ENCODE assay signal across 12 cellular contexts in the genomic region with DNA sequence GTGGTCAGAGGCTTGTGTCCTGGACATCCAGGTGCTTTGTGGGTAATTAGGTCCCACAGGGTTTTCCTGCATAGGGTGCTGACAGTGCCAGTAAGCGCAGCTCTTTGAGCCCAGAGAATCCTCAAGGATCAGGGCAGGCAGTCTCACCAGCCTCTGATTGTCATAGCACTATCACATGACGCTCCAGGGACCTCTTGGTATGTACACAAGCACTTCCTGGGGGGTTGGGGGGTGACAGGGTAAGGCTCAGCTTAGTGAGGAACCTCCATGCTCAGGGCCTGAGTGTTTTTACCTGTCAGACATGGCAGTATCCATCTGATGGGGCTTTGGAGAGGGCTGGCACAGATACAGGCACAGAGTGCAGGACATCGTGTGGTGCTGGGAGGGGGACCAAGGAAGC. TPM values are rescaled to one million over a fixed set of nuclear protein-coding genes. Genes with fewer than 3 reads are reported as not detected.
DNase-seq lines count a peak whose midpoint lies in the region; ATAC-seq and TF ChIP-seq lines count a peak whose summit lies in the region.
"Had no signal": no experiment of that assay in that cellular context is flagged by ENCODE, and none has a peak within 500 bp of the region (broad histone marks: within the 10 kb centered on the region; RNA-seq: fewer than 3 reads in every experiment).

No MANE protein-coding gene starts in this region.

- peak overlapping the region; percentile 36 for H3K27ac ChIP-seq in CD8-positive, alpha-beta memory T cell (ENCODE audit: low read depth, low read length)
- peak overlapping the region; percentile 62 for H3K27ac ChIP-seq in OCI-LY1 (ENCODE audit: low read depth, low read length, poor library complexity, severe bottlenecking)
- H3K27ac ChIP-seq: neural progenitor cell had no signal

- H3K4me2 ChIP-seq in OCI-LY1 (ENCODE audit: low read length) = no peak overlapping the region
- H3K4me2 ChIP-seq: neural progenitor cell had no signal

- H3K4me3 ChIP-seq in CD8-positive, alpha-beta memory T cell (ENCODE audit: low read length) = peak overlapping the region; percentile 27
- no peak overlapping the region for H3K4me3 ChIP-seq in OCI-LY1 (ENCODE audit: low read depth, low read length, poor library complexity, severe bottlenecking)
- H3K4me3 ChIP-seq: heart left ventricle, neural progenitor cell had no signal

- POLR2A ChIA-PET in CD8-positive, alpha-beta memory T cell (lab: Charles Lee) = interaction anchor here (0.7 to 1.6 kb wide), 3 partner anchors 15 to 142 kb away, joined by 3 to 4 read pairs (median 3); a partner anchor contains a TSS

- H3K9me3 Mint-ChIP-seq in CD8-positive, alpha-beta memory T cell = no peaks in the 10 kb centered on the region
- no peaks in the 10 kb centered on the region for H3K9me3 Mint-ChIP-seq in activated naive CD4-positive, alpha-beta T cell treated with anti-CD3 and anti-CD28 coated beads, Interleukin-2, amount 10 ng/mL, durations not matched to agents 7 days and 5 days
- no peaks in the 10 kb centered on the region for H3K9me3 Mint-ChIP-seq in memory B cell
- H3K9me3 Mint-ChIP-seq: neural progenitor cell had no signal

- no peaks in the 10 kb centered on the region for H3K36me3 ChIP-seq in CD8-positive, alpha-beta memory T cell (ENCODE audit: insufficient read depth, low read length)
- no peaks in the 10 kb centered on the region for H3K36me3 ChIP-seq in OCI-LY1 (ENCODE audit: insufficient read depth, low read length)
- H3K36me3 ChIP-seq: neural progenitor cell had no signal

- H3K4me3 Mint-ChIP-seq in CD8-positive, alpha-beta memory T cell = peak overlapping the region; percentile 80 to 99 (median 86)
- peak overlapping the region; percentile 84 for H3K4me3 Mint-ChIP-seq in activated naive CD4-positive, alpha-beta T cell treated with anti-CD3 and anti-CD28 coated beads, Interleukin-2, amount 10 ng/mL, durations not matched to agents 7 days and 5 days
- H3K4me3 Mint-ChIP-seq in memory B cell = no peak overlapping the region

- no peak for TF ChIP-seq POLR2A in GM18505 (IDR thresholded peaks at IDR 0.05; ENCODE audit: borderline replicate concordance, extremely low read depth, insufficient read depth, insufficient read length)

- peak overlapping the region; percentile 82 to 98 (median 96) for H3K27ac Mint-ChIP-seq in CD8-positive, alpha-beta memory T cell
- peak overlapping the region; percentile 99 for H3K27ac Mint-ChIP-seq in activated naive CD4-positive, alpha-beta T cell treated with anti-CD3 and anti-CD28 coated beads, Interleukin-2, amount 10 ng/mL, durations not matched to agents 7 days and 5 days
- H3K27ac Mint-ChIP-seq in memory B cell = peak overlapping the region; percentile 67
- H3K27ac Mint-ChIP-seq: neural progenitor cell had no signal

- H3K27me3 ChIP-seq in CD8-positive, alpha-beta memory T cell (ENCODE audit: insufficient read depth, low read length, poor library complexity, severe bottlenecking) = no peaks in the 10 kb centered on the region
- no peaks in the 10 kb centered on the region for H3K27me3 ChIP-seq in OCI-LY1 (ENCODE audit: insufficient read depth, low read length)
- H3K27me3 ChIP-seq: heart left ventricle had no signal

- no peak overlapping the region for H2AFZ ChIP-seq in OCI-LY1 (ENCODE audit: low read length)
- H2AFZ ChIP-seq: neural progenitor cell had no signal

- no peaks in the 10 kb centered on the region for H3K9me3 ChIP-seq in CD8-positive, alpha-beta memory T cell (ENCODE audit: low read length)
- no peaks in the 10 kb centered on the region for H3K9me3 ChIP-seq in OCI-LY1 (ENCODE audit: low read length)
- H3K9me3 ChIP-seq: heart left ventricle had no signal

- peak; percentile 14 to 74 (median 44) for DNase-seq in CD8-positive, alpha-beta memory T cell
- peak; percentile 79 for DNase-seq in activated naive CD4-positive, alpha-beta T cell treated with anti-CD3 and anti-CD28 coated beads, Interleukin-2, amount 10 ng/mL, durations not matched to agents 7 days and 5 days
- DNase-seq in memory B cell (ENCODE audit: low spot score in 2 of 2) (no peak), NCI-H2081 treated with DMSO at 0.1 percent for 48 hours (lab: John Stamatoyannopoulos, UW) (no peak)
- DNase-seq: DMS79, heart left ventricle, NCI-H1930 had no signal

- H3K9ac ChIP-seq in OCI-LY1 (ENCODE audit: low read length) = no peak overlapping the region
- H3K9ac ChIP-seq: neural progenitor cell had no signal

- H3F3A ChIP-seq in OCI-LY1 (ENCODE audit: insufficient read depth, low read length) = no peaks in the 10 kb centered on the region

- H3K27me3 Mint-ChIP-seq in CD8-positive, alpha-beta memory T cell = peaks cover 0 to 1% of the 10 kb centered on the region in 2 donors
- no peaks in the 10 kb centered on the region for H3K27me3 Mint-ChIP-seq in activated naive CD4-positive, alpha-beta T cell treated with anti-CD3 and anti-CD28 coated beads, Interleukin-2, amount 10 ng/mL, durations not matched to agents 7 days and 5 days
- H3K27me3 Mint-ChIP-seq in memory B cell = no peaks in the 10 kb centered on the region

- H3K79me2 ChIP-seq in OCI-LY1 (ENCODE audit: insufficient read depth, low read length) = no peaks in the 10 kb centered on the region

- ATAC-seq in memory B cell (ENCODE audit: low read depth) = no peak
- no peak for ATAC-seq in GM18505 (IDR thresholded peaks at IDR 0.05; ENCODE audit: unreplicated experiment)
- ATAC-seq in HG02973 (IDR thresholded peaks at IDR 0.05; ENCODE audit: unreplicated experiment) = no peak
- no peak for ATAC-seq in HG03342 (IDR thresholded peaks at IDR 0.05; ENCODE audit: unreplicated experiment)
- ATAC-seq: heart left ventricle had no signal

- CTCF ChIA-PET in CD8-positive, alpha-beta memory T cell (lab: Charles Lee) = interaction anchor here (1.5 to 6.8 kb wide), 3 partner anchors 15 to 89 kb away, joined by 3 to 222 read pairs (median 13); no protein-coding TSS in a partner anchor
- CTCF ChIA-PET in activated naive CD4-positive, alpha-beta T cell treated with anti-CD3 and anti-CD28 coated beads, Interleukin-2, amount 10 ng/mL, durations not matched to agents 7 days and 5 days (lab: Charles Lee) = interaction anchor here (0.8 to 3.8 kb wide), 5 partner anchors 13 to 141 kb away, joined by 3 to 24 read pairs (median 4); no protein-coding TSS in a partner anchor

- no peaks in the 10 kb centered on the region for H3K9me2 ChIP-seq in OCI-LY1 (ENCODE audit: low read depth, low read length)

- peaks cover 56 to 78% (median 62%) of the 10 kb centered on the region in 3 donors for H3K4me1 Mint-ChIP-seq in CD8-positive, alpha-beta memory T cell
- H3K4me1 Mint-ChIP-seq in activated naive CD4-positive, alpha-beta T cell treated with anti-CD3 and anti-CD28 coated beads, Interleukin-2, amount 10 ng/mL, durations not matched to agents 7 days and 5 days = peaks cover 67% of the 10 kb centered on the region
- peaks cover 40% of the 10 kb centered on the region for H3K4me1 Mint-ChIP-seq in memory B cell

- no peak for TF ChIP-seq CTCF in OCI-LY1 (IDR thresholded peaks at IDR 0.05; ENCODE audit: low read length)

- H4K20me1 ChIP-seq in OCI-LY1 (ENCODE audit: insufficient read depth, low read length) = no peaks in the 10 kb centered on the region

- peaks cover 0 to 11% (median 0%) of the 10 kb centered on the region in 3 donors for H3K36me3 Mint-ChIP-seq in CD8-positive, alpha-beta memory T cell
- H3K36me3 Mint-ChIP-seq in activated naive CD4-positive, alpha-beta T cell treated with anti-CD3 and anti-CD28 coated beads, Interleukin-2, amount 10 ng/mL, durations not matched to agents 7 days and 5 days = peaks cover 33% of the 10 kb centered on the region
- no peaks in the 10 kb centered on the region for H3K36me3 Mint-ChIP-seq in memory B cell
- H3K36me3 Mint-ChIP-seq: neural progenitor cell had no signal

- peaks cover 54% of the 10 kb centered on the region for H3K4me1 ChIP-seq in CD8-positive, alpha-beta memory T cell (ENCODE audit: insufficient read depth, low read length)
- H3K4me1 ChIP-seq in OCI-LY1 (ENCODE audit: insufficient read depth, low read length, severe bottlenecking) = peaks cover 40% of the 10 kb centered on the region

RNA-seq across cellular contexts. Expression of a gene that starts 27.9 kb away (rescaled TPM):
- under 1 TPM; 0.31 to 0.48 TPM for total RNA-seq in CD8-positive, alpha-beta memory T cell
- not detected for polyA plus RNA-seq in CD8-positive, alpha-beta memory T cell

Comparison
In these comparisons a context has a peak if more than half of its experiments do, and no peak if none do; other contexts are left out.
1. DNase-seq: peak in CD8-positive, alpha-beta memory T cell (5 of 5) and activated naive CD4-positive, alpha-beta T cell treated with anti-CD3 and anti-CD28 coated beads, Interleukin-2, amount 10 ng/mL, durations not matched to agents 7 days and 5 days (single experiment); none in memory B cell (0 of 2) and NCI-H2081 treated with DMSO at 0.1 percent for 48 hours (single experiment).
2. Peak in every context shown above with its lines, with median percentiles within 50 percentile points of each other: H3K27ac Mint-ChIP-seq.